7 cellular contexts compared by ENCODE assay signal in the genomic region with DNA sequence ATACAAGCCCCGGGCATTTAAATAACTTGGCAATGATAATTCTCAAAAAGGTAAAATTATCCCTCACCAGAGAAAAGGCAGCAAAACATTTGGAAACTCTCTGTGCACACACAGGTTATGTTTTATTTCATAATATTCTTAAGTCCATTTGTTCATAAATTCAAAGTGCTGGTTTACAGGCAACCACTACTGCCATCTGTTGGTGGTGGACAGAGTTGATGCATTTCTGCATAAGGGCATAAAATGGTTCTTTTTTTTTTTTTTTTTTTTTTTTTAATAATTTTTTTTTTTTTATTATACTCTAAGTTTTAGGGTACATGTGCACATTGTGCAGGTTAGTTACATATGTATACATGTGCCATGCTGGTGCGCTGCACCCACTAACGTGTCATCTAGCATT. TPM values are rescaled to one million over a fixed set of nuclear protein-coding genes. Genes with fewer than 3 reads are reported as not detected.
DNase-seq lines count a peak whose midpoint lies in the region; ATAC-seq and TF ChIP-seq lines count a peak whose summit lies in the region.

No MANE protein-coding gene starts in this region.

- ATAC-seq in HG03521 (IDR thresholded peaks at IDR 0.05; ENCODE audit: unreplicated experiment), result no peak
- ATAC-seq in GM19452 (IDR thresholded peaks at IDR 0.05; ENCODE audit: unreplicated experiment), result no peak

- DNase-seq in GM10266 (ENCODE audit: extremely low spot score) (peak; percentile 43), M059J (ENCODE audit: low read depth) (peak; percentile 43), activated T-cell treated with anti-CD3 and anti-CD28 coated beads for 4 hours (peak; percentile 33), globus pallidus (ENCODE audit: low spot score) (peak; percentile 40)
- peak in 2 of 3 experiments; percentile 14 to 18 for DNase-seq in stimulated activated CD4-positive, alpha-beta T cell treated with anti-CD3 and anti-CD28 coated beads, TNF-alpha, amount 100 ng/mL, for 4 hours (ENCODE audit: low read depth in 3 of 3)

- peak; percentile 62 for TF ChIP-seq CTCF in GM10266 (IDR thresholded peaks at IDR 0.05; ENCODE audit: control insufficient read depth, insufficient read depth, low read depth, missing control alignments)

RNA-seq across cellular contexts. Expression of gene IL21, which starts 31.5 kb away (rescaled TPM):
- not detected in 2 replicates for total RNA-seq in M059J (2014; rRNA removed; shearing (Covaris generic))
